ENCODE assay signal across 21 cellular contexts in genomic region chr6:111727041-111727440, GRCh38.
DNase-seq lines count a peak whose midpoint lies in the region; ATAC-seq, FAIRE-seq and TF ChIP-seq lines count a peak whose summit lies in the region.
"Had no signal": no experiment of that assay in that cellular context is flagged by ENCODE, and none has a peak within 500 bp of the region (broad histone marks: within the 10 kb centered on the region; RNA-seq: fewer than 3 reads in every experiment).

No MANE protein-coding gene starts in this region.

- peak overlapping the region; percentile 51 for H3K27ac ChIP-seq in astrocyte (ENCODE audit: low read depth, low read length)
- H3K27ac ChIP-seq: heart right ventricle, PC-9, right atrium auricular region, transverse colon had no signal

- no peaks in the 10 kb centered on the region for H3K27me3 Mint-ChIP-seq in activated naive CD4-positive, alpha-beta T cell treated with anti-CD3 and anti-CD28 coated beads, Interleukin-2, amount 10 ng/mL, durations not matched to agents 7 days and 5 days
- H3K27me3 Mint-ChIP-seq in astrocyte (ENCODE audit: low read depth, unreplicated experiment), result no peaks in the 10 kb centered on the region
- H3K27me3 Mint-ChIP-seq: activated naive CD8-positive, alpha-beta T cell treated with anti-CD3 and anti-CD28 coated beads, Interleukin-2, amount 10 ng/mL, durations not matched to agents 7 days and 5 days had no signal

- H3K9me3 ChIP-seq in astrocyte (ENCODE audit: insufficient read depth, low read depth, low read length), result no peaks in the 10 kb centered on the region
- H3K9me3 ChIP-seq in skeletal muscle satellite cell (replicated peaks; ENCODE audit: low read length), result no peaks in the 10 kb centered on the region
- H3K9me3 ChIP-seq: right atrium auricular region, transverse colon had no signal

- H3K4me2 ChIP-seq in astrocyte (ENCODE audit: low read length) (peak overlapping the region; percentile 17), skeletal muscle satellite cell (ENCODE audit: low read length) (peak overlapping the region; percentile 47)
- H3K4me2 ChIP-seq: PC-9 had no signal

- H3K4me3 Mint-ChIP-seq in activated naive CD4-positive, alpha-beta T cell treated with anti-CD3 and anti-CD28 coated beads, Interleukin-2, amount 10 ng/mL, durations not matched to agents 7 days and 5 days, result no peak overlapping the region
- no peak overlapping the region for H3K4me3 Mint-ChIP-seq in astrocyte (ENCODE audit: unreplicated experiment)
- H3K4me3 Mint-ChIP-seq: activated naive CD8-positive, alpha-beta T cell treated with anti-CD3 and anti-CD28 coated beads, Interleukin-2, amount 10 ng/mL, durations not matched to agents 7 days and 5 days; T-helper 2 cell treated with Interferon-gamma antibody and Interleukin-4, amounts not matched to agents 5 μg/mL and 100 μg/mL, for 36 hours had no signal

- H3K4me1 Mint-ChIP-seq in activated naive CD4-positive, alpha-beta T cell treated with anti-CD3 and anti-CD28 coated beads, Interleukin-2, amount 10 ng/mL, durations not matched to agents 7 days and 5 days, result peaks cover 62% of the 10 kb centered on the region
- H3K4me1 Mint-ChIP-seq in astrocyte (ENCODE audit: low read depth, unreplicated experiment), result peaks cover 13% of the 10 kb centered on the region

- H3K9ac ChIP-seq in astrocyte (ENCODE audit: low read length), result no peak overlapping the region
- H3K9ac ChIP-seq in skeletal muscle satellite cell (ENCODE audit: low read depth, low read length), result no peak overlapping the region

- H3K4me1 ChIP-seq in astrocyte (ENCODE audit: insufficient read depth, low read length), result peaks cover 42% of the 10 kb centered on the region
- H3K4me1 ChIP-seq in skeletal muscle satellite cell (ENCODE audit: control insufficient read depth, insufficient read depth, low read length), result peaks cover 77% of the 10 kb centered on the region

- no peak for TF ChIP-seq CTCF in astrocyte (IDR thresholded peaks at IDR 0.05; ENCODE audit: insufficient read depth, low read depth, low read length)

- peak overlapping the region; percentile 15 for H3K27ac Mint-ChIP-seq in activated naive CD4-positive, alpha-beta T cell treated with anti-CD3 and anti-CD28 coated beads, Interleukin-2, amount 10 ng/mL, durations not matched to agents 7 days and 5 days
- H3K27ac Mint-ChIP-seq in astrocyte (ENCODE audit: unreplicated experiment), result no peak overlapping the region
- H3K27ac Mint-ChIP-seq: activated naive CD8-positive, alpha-beta T cell treated with anti-CD3 and anti-CD28 coated beads, Interleukin-2, amount 10 ng/mL, durations not matched to agents 7 days and 5 days; T-helper 2 cell treated with Interferon-gamma antibody and Interleukin-4, amounts not matched to agents 5 μg/mL and 100 μg/mL, for 36 hours had no signal

- peaks cover 69% of the 10 kb centered on the region for H3K36me3 Mint-ChIP-seq in activated naive CD4-positive, alpha-beta T cell treated with anti-CD3 and anti-CD28 coated beads, Interleukin-2, amount 10 ng/mL, durations not matched to agents 7 days and 5 days
- H3K36me3 Mint-ChIP-seq in astrocyte (ENCODE audit: low read depth, unreplicated experiment), result peaks cover 17% of the 10 kb centered on the region

- peak overlapping the region; percentile 6 for H3K4me3 ChIP-seq in astrocyte (ENCODE audit: insufficient read depth, low read depth, low read length)
- no peak overlapping the region for H3K4me3 ChIP-seq in skeletal muscle satellite cell (ENCODE audit: low read length)
- H3K4me3 ChIP-seq: heart right ventricle, PC-9, right atrium auricular region, transverse colon had no signal

- H3K79me2 ChIP-seq in astrocyte (ENCODE audit: insufficient read depth, low read length), result peaks cover 12% of the 10 kb centered on the region

- DNase-seq in activated naive CD4-positive, alpha-beta T cell treated with anti-CD3 and anti-CD28 coated beads, Interleukin-2, amount 10 ng/mL, durations not matched to agents 7 days and 5 days, result no peak
- no peak for DNase-seq in activated naive CD4-positive, alpha-beta T cell treated with anti-CD3 and anti-CD28 coated beads, Interleukin-2, amount 50 U/mL, for 16 hours
- DNase-seq in HS-5 (ENCODE audit: low read depth) (peak; percentile 48), astrocyte (ENCODE audit: low read depth) (peak; percentile 97), head of caudate nucleus (no peak), NCI-H69 (lab: John Stamatoyannopoulos, UW) (no peak)
- DNase-seq: activated CD4-positive, CD25-positive, alpha-beta regulatory T cell; activated naive CD8-positive, alpha-beta T cell treated with anti-CD3 and anti-CD28 coated beads, Interleukin-2, amount 10 ng/mL, durations not matched to agents 7 days and 5 days; central memory CD4-positive, alpha-beta T cell; heart right ventricle; NCI-H1417 treated with DMSO at 0.1 percent for 48 hours; NCI-H748 treated with DMSO at 0.1 percent for 48 hours; PC-9; stimulated activated naive CD4-positive, alpha-beta T cell treated with Interleukin-2 at 50 U/mL for 16 hours; transverse colon had no signal

- intact Hi-C loops in head of caudate nucleus (cut with DNase I), result no loop called here

- H3K36me3 ChIP-seq in astrocyte (ENCODE audit: insufficient read depth, low read length) (no peaks in the 10 kb centered on the region), skeletal muscle satellite cell (ENCODE audit: insufficient read depth, low read length) (peaks cover 5% of the 10 kb centered on the region)
- H3K36me3 ChIP-seq: heart right ventricle, right atrium auricular region, transverse colon had no signal

- H3K27me3 ChIP-seq in astrocyte (ENCODE audit: insufficient read depth, low read length) (no peaks in the 10 kb centered on the region), skeletal muscle satellite cell (ENCODE audit: control insufficient read depth, insufficient read depth, low read length) (no peaks in the 10 kb centered on the region)
- H3K27me3 ChIP-seq: heart right ventricle, right atrium auricular region, transverse colon had no signal

- CTCF ChIA-PET in activated naive CD4-positive, alpha-beta T cell treated with anti-CD3 and anti-CD28 coated beads, Interleukin-2, amount 10 ng/mL, durations not matched to agents 7 days and 5 days (lab: Charles Lee), result interaction anchor here (0.6 to 2.9 kb wide), 4 partner anchors 10 to 27 kb away, joined by 3 to 8 read pairs (median 3); no protein-coding TSS in a partner anchor

- H2AFZ ChIP-seq in astrocyte (ENCODE audit: low read depth, low read length), result no peak overlapping the region
- H2AFZ ChIP-seq: PC-9 had no signal

- H3K9me3 Mint-ChIP-seq in activated naive CD4-positive, alpha-beta T cell treated with anti-CD3 and anti-CD28 coated beads, Interleukin-2, amount 10 ng/mL, durations not matched to agents 7 days and 5 days, result peaks cover 2% of the 10 kb centered on the region
- no peaks in the 10 kb centered on the region for H3K9me3 Mint-ChIP-seq in astrocyte (ENCODE audit: unreplicated experiment)
- H3K9me3 Mint-ChIP-seq: T-helper 2 cell treated with Interferon-gamma antibody and Interleukin-4, amounts not matched to agents 5 μg/mL and 100 μg/mL, for 36 hours had no signal

- no peak for ATAC-seq in HG03571 (IDR thresholded peaks at IDR 0.05; ENCODE audit: unreplicated experiment)
- ATAC-seq: heart right ventricle had no signal

- H4K20me1 ChIP-seq in astrocyte (ENCODE audit: insufficient read depth, low read length), result peaks cover 8% of the 10 kb centered on the region

- FAIRE-seq in astrocyte (lab: Jason Lieb, UNC), result no peak
- FAIRE-seq: G401.6, GM12892 had no signal

Comparison
In these comparisons a context has a peak if more than half of its experiments do, and no peak if none do; other contexts are left out.
1. DNase-seq: peak in HS-5 (single experiment) and astrocyte (single experiment); none in activated naive CD4-positive, alpha-beta T cell treated with anti-CD3 and anti-CD28 coated beads, Interleukin-2, amount 10 ng/mL, durations not matched to agents 7 days and 5 days (single experiment), activated naive CD4-positive, alpha-beta T cell treated with anti-CD3 and anti-CD28 coated beads, Interleukin-2, amount 50 U/mL, for 16 hours (single experiment), head of caudate nucleus (0 of 42) and NCI-H69 (single experiment).